In genomic region chr10:32139223-32140073, GRCh38 we compare ENCODE assay signal across 8 cellular contexts.
DNase-seq lines count a peak whose midpoint lies in the region; ATAC-seq and TF ChIP-seq lines count a peak whose summit lies in the region.

No MANE protein-coding gene starts in this region.

- H3K4me1 ChIP-seq in heart right ventricle, result peaks cover 3 to 36% (median 29%) of the 10 kb centered on the region in 9 donors
- peaks cover 10% of the 10 kb centered on the region for H3K4me1 ChIP-seq in psoas muscle

- H3K27me3 ChIP-seq in heart right ventricle (no peaks in the 10 kb centered on the region), psoas muscle (ENCODE audit: insufficient read depth in 3 of 3, low read length in 2 of 3) (no peaks in the 10 kb centered on the region)

- POLR2A ChIA-PET in activated CD4-positive, alpha-beta memory T cell treated with anti-CD3 and anti-CD28 coated beads for 36 hours (lab: Charles Lee), result no interaction called here

- intact Hi-C loops in activated CD4-positive, alpha-beta memory T cell treated with anti-CD3 and anti-CD28 coated beads for 36 hours (cut with micrococcal nuclease), result no loop called here
- intact Hi-C loops in heart right ventricle (cut with DNase I), result loop anchor here in 2 of 10 donors (5.0 kb wide), 2 partner anchors 72 to 82 kb away; partner anchors contain the start of gene KIF5B (in 1 of the 2)
- intact Hi-C loops in psoas muscle (cut with DNase I), result loop anchor here in 1 of 2 donors (5.0 kb wide), 1 partner anchor 82 kb away; the partner anchor contains the start of gene KIF5B

- H3K36me3 Mint-ChIP-seq in activated CD4-positive, alpha-beta memory T cell treated with anti-CD3 and anti-CD28 coated beads for 36 hours, result no peaks in the 10 kb centered on the region

- no peak overlapping the region for H3K4me3 Mint-ChIP-seq in activated CD4-positive, alpha-beta memory T cell treated with anti-CD3 and anti-CD28 coated beads for 36 hours

- peak in 4 of 9 donors; percentile 23 to 43 (median 38) for TF ChIP-seq CTCF in heart right ventricle (IDR thresholded peaks at IDR 0.05)
- TF ChIP-seq CTCF in psoas muscle (IDR thresholded peaks at IDR 0.05), result no peak

- H3K4me3 ChIP-seq in heart right ventricle (no peak overlapping the region), psoas muscle (no peak overlapping the region)

- 41 to 49% methylated on average over 12 of the region's 12 CpGs for WGBS in heart right ventricle, 2 donors
- 41 to 52% (median 51%) methylated on average over 12 of the region's 12 CpGs for WGBS in psoas muscle, 3 donors

- peak overlapping the region in 9 of 10 donors; percentile 47 to 90 (median 73) for H3K27ac ChIP-seq in heart right ventricle
- H3K27ac ChIP-seq in psoas muscle, result peak overlapping the region; percentile 67

- DNase-seq in CD1c-positive myeloid dendritic cell (ENCODE audit: extremely low spot score) (peak; percentile 85), HuH-7.5 (ENCODE audit: low spot score) (peak; percentile 32), heart right ventricle (peak; percentile 78 to 86), psoas muscle (peak; percentile 85 to 87), activated gamma-delta T cell treated with Interleukin-2 at 50 U/mL for 16 hours (no peak)
- DNase-seq in activated CD4-positive, alpha-beta memory T cell treated with anti-CD3 and anti-CD28 coated beads for 36 hours, result peak; percentile 42
- DNase-seq in effector CD8-positive, alpha-beta T cell (lab: John Stamatoyannopoulos, UW), result no peak
- no peak for DNase-seq in activated CD8-positive, alpha-beta memory T cell treated with anti-CD3 and anti-CD28 coated beads, Interleukin-2, amount 50 U/mL, for 48 hours

- H3K9me3 ChIP-seq in heart right ventricle (no peaks in the 10 kb centered on the region), psoas muscle (no peaks in the 10 kb centered on the region)

- no peaks in the 10 kb centered on the region for H3K27me3 Mint-ChIP-seq in activated CD4-positive, alpha-beta memory T cell treated with anti-CD3 and anti-CD28 coated beads for 36 hours

- CTCF ChIA-PET in activated CD4-positive, alpha-beta memory T cell treated with anti-CD3 and anti-CD28 coated beads for 36 hours (lab: Charles Lee), result no interaction called here

- ATAC-seq in heart right ventricle (peak; percentile 92 to 96 (median 95)), psoas muscle (peak; percentile 91 to 94 (median 93))

- no peaks in the 10 kb centered on the region for H3K9me3 Mint-ChIP-seq in activated CD4-positive, alpha-beta memory T cell treated with anti-CD3 and anti-CD28 coated beads for 36 hours

- no peak overlapping the region for H3K27ac Mint-ChIP-seq in activated CD4-positive, alpha-beta memory T cell treated with anti-CD3 and anti-CD28 coated beads for 36 hours

- H3K36me3 ChIP-seq in heart right ventricle (no peaks in the 10 kb centered on the region), psoas muscle (ENCODE audit: insufficient read depth in 1 of 2, low read depth in 1 of 2) (no peaks in the 10 kb centered on the region)

- H3K4me1 Mint-ChIP-seq in activated CD4-positive, alpha-beta memory T cell treated with anti-CD3 and anti-CD28 coated beads for 36 hours (ENCODE audit: low read depth), result peaks cover 5% of the 10 kb centered on the region

Comparison
In these comparisons a context has a peak if more than half of its experiments do, and no peak if none do; other contexts are left out.
1. DNase-seq: peak in CD1c-positive myeloid dendritic cell (single experiment), HuH-7.5 (single experiment), activated CD4-positive, alpha-beta memory T cell treated with anti-CD3 and anti-CD28 coated beads for 36 hours (single experiment), heart right ventricle (2 of 2) and psoas muscle (2 of 2); none in effector CD8-positive, alpha-beta T cell (single experiment), activated CD8-positive, alpha-beta memory T cell treated with anti-CD3 and anti-CD28 coated beads, Interleukin-2, amount 50 U/mL, for 48 hours (single experiment) and activated gamma-delta T cell treated with Interleukin-2 at 50 U/mL for 16 hours (single experiment).